8 cellular contexts compared by ENCODE assay signal in the genomic region with DNA sequence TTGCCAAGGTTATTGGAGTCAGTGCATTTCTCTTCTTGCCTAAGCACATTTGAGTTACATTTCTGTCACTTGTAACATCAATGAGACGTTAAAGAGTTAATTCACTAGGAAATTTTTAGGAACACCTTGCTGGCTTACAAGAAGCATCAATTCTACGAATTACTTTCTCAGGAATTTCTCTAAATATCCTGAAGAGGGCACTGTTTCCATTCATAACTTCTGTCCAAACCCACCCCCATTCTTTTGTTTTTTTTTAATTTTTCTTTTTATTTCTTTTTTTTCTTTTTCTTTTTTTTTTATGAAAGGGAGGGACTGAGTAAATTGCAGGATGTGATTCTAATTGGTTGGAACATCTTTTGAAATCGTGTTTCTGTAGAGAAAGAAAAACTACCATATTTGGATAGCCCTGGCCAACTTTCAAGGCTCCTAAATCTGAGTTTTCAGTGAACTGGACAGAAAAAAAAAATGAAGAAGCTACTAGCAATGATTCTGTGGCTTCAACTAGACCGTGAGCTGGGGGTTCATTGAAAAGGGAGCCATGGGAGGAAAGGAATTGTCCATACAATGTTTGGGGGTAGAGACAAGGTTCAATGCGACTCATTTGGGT.
DNase-seq lines count a peak whose midpoint lies in the region; ATAC-seq and TF ChIP-seq lines count a peak whose summit lies in the region.

No MANE protein-coding gene starts in this region.

- H3K27ac ChIP-seq in CD4-positive, alpha-beta T cell (ENCODE audit: low read depth, low read length), result no peak overlapping the region
- H3K27ac ChIP-seq in HEK293 (ENCODE audit: extremely low read depth, low read depth, low read length) (no peak overlapping the region), left lung (no peak overlapping the region)

- intact Hi-C loops in CD4-positive, alpha-beta T cell (cut with DNase I, micrococcal nuclease), result no loop called here
- intact Hi-C loops in left lung (cut with DNase I) (no loop called here), left colon (cut with DNase I, micrococcal nuclease) (no loop called here)

- DNase-seq in CD4-positive, alpha-beta T cell, result no peak
- DNase-seq in activated CD8-positive, alpha-beta T cell treated with anti-CD3 and anti-CD28 coated beads, Interleukin-2, amount 10 ng/mL, durations not matched to agents 7 days and 5 days, result no peak
- DNase-seq in left lung, result no peak
- no peak for DNase-seq in NCI-H1092 (lab: John Stamatoyannopoulos, UW)
- DNase-seq in left colon, result no peak

- H3K27ac Mint-ChIP-seq in CD4-positive, alpha-beta T cell, result peak overlapping the region; percentile 70
- H3K27ac Mint-ChIP-seq in activated CD8-positive, alpha-beta T cell treated with anti-CD3 and anti-CD28 coated beads, Interleukin-2, amount 10 ng/mL, durations not matched to agents 7 days and 5 days, result peak overlapping the region; percentile 55

- H3K4me3 ChIP-seq in HEK293 (ENCODE audit: low read depth, low read length), result no peak overlapping the region
- no peak overlapping the region for H3K4me3 ChIP-seq in left lung

- no peaks in the 10 kb centered on the region for H3K27me3 Mint-ChIP-seq in CD4-positive, alpha-beta T cell
- no peaks in the 10 kb centered on the region for H3K27me3 Mint-ChIP-seq in activated CD8-positive, alpha-beta T cell treated with anti-CD3 and anti-CD28 coated beads, Interleukin-2, amount 10 ng/mL, durations not matched to agents 7 days and 5 days (ENCODE audit: low read depth)

- H3K4me1 Mint-ChIP-seq in CD4-positive, alpha-beta T cell (ENCODE audit: low read depth), result no peaks in the 10 kb centered on the region
- H3K4me1 Mint-ChIP-seq in activated CD8-positive, alpha-beta T cell treated with anti-CD3 and anti-CD28 coated beads, Interleukin-2, amount 10 ng/mL, durations not matched to agents 7 days and 5 days (ENCODE audit: low read depth), result no peaks in the 10 kb centered on the region

- H3K27me3 ChIP-seq in CD4-positive, alpha-beta T cell (ENCODE audit: control insufficient read depth, insufficient read depth, low read length), result no peaks in the 10 kb centered on the region
- no peaks in the 10 kb centered on the region for H3K27me3 ChIP-seq in left lung

- CTCF ChIA-PET in CD4-positive, alpha-beta T cell (lab: Charles Lee), result no interaction called here
- CTCF ChIA-PET in HEK293 (lab: Yijun Ruan, JAX), result interaction anchor here (0.6 to 1.9 kb wide), 20 partner anchors 9 to 384 kb away, joined by 3 to 10 read pairs (median 4); no protein-coding TSS in a partner anchor
- CTCF ChIA-PET in activated CD8-positive, alpha-beta T cell treated with anti-CD3 and anti-CD28 coated beads, Interleukin-2, amount 10 ng/mL, durations not matched to agents 7 days and 5 days (lab: Charles Lee), result interaction anchor here (1.0 kb wide), 1 partner anchor 250 kb away, joined by 3 read pairs; no protein-coding TSS in a partner anchor

- H3K4me3 Mint-ChIP-seq in CD4-positive, alpha-beta T cell, result peak overlapping the region; percentile 80
- H3K4me3 Mint-ChIP-seq in activated CD8-positive, alpha-beta T cell treated with anti-CD3 and anti-CD28 coated beads, Interleukin-2, amount 10 ng/mL, durations not matched to agents 7 days and 5 days, result peak overlapping the region; percentile 69

- H3K36me3 Mint-ChIP-seq in CD4-positive, alpha-beta T cell (ENCODE audit: low read depth), result no peaks in the 10 kb centered on the region
- H3K36me3 Mint-ChIP-seq in activated CD8-positive, alpha-beta T cell treated with anti-CD3 and anti-CD28 coated beads, Interleukin-2, amount 10 ng/mL, durations not matched to agents 7 days and 5 days (ENCODE audit: low read depth), result no peaks in the 10 kb centered on the region

- no peaks in the 10 kb centered on the region for H3K9me3 Mint-ChIP-seq in CD4-positive, alpha-beta T cell
- no peaks in the 10 kb centered on the region for H3K9me3 Mint-ChIP-seq in activated CD8-positive, alpha-beta T cell treated with anti-CD3 and anti-CD28 coated beads, Interleukin-2, amount 10 ng/mL, durations not matched to agents 7 days and 5 days (ENCODE audit: insufficient read depth)

- H3K4me1 ChIP-seq in HEK293 (ENCODE audit: control insufficient read depth, insufficient read depth, low read length) (no peaks in the 10 kb centered on the region), left lung (no peaks in the 10 kb centered on the region)

- H3K36me3 ChIP-seq in HEK293 (ENCODE audit: control insufficient read depth in 2 of 2, insufficient read depth in 1 of 2, low read length in 2 of 2), result no peaks in the 10 kb centered on the region
- no peaks in the 10 kb centered on the region for H3K36me3 ChIP-seq in left lung

- no peak for ATAC-seq in CD4-positive, alpha-beta T cell (ENCODE audit: poor library complexity)
- ATAC-seq in activated CD8-positive, alpha-beta T cell treated with anti-CD3 and anti-CD28 coated beads, Interleukin-2, amount 10 ng/mL, durations not matched to agents 7 days and 5 days, result no peak
- ATAC-seq in left lung (peak; percentile 78), GM18858 (IDR thresholded peaks at IDR 0.05; ENCODE audit: unreplicated experiment) (no peak), left colon (no peak), HG02763 (IDR thresholded peaks at IDR 0.05; ENCODE audit: unreplicated experiment) (no peak)

- TF ChIP-seq CTCF in CD4-positive, alpha-beta T cell (IDR thresholded peaks at IDR 0.05), result no peak
- TF ChIP-seq CTCF in HEK293 (tag by site-specific recombination; IDR thresholded peaks at IDR 0.05) (no peak), left lung (IDR thresholded peaks at IDR 0.05) (peak; percentile 30 to 41)

- H3K9me3 ChIP-seq in CD4-positive, alpha-beta T cell (ENCODE audit: control insufficient read depth, low read length), result no peaks in the 10 kb centered on the region
- H3K9me3 ChIP-seq in HEK293 (ENCODE audit: control insufficient read depth, insufficient read depth, low read depth, low read length) (no peaks in the 10 kb centered on the region), left lung (no peaks in the 10 kb centered on the region)

- POLR2A ChIA-PET in CD4-positive, alpha-beta T cell (lab: Charles Lee), result no interaction called here
- POLR2A ChIA-PET in HEK293 (lab: Yijun Ruan, JAX), result no interaction called here
- POLR2A ChIA-PET in activated CD8-positive, alpha-beta T cell treated with anti-CD3 and anti-CD28 coated beads, Interleukin-2, amount 10 ng/mL, durations not matched to agents 7 days and 5 days (lab: Charles Lee), result no interaction called here

TF ChIP-seq in HEK293, 187 proteins besides CTCF, POLR2A, EP300 and RAD21:
- peak; percentile 75 for TF ChIP-seq ZNF654 (tag by site-specific recombination; IDR thresholded peaks at IDR 0.05; ENCODE audit: low read depth)
- TF ChIP-seq, protein P1, sequence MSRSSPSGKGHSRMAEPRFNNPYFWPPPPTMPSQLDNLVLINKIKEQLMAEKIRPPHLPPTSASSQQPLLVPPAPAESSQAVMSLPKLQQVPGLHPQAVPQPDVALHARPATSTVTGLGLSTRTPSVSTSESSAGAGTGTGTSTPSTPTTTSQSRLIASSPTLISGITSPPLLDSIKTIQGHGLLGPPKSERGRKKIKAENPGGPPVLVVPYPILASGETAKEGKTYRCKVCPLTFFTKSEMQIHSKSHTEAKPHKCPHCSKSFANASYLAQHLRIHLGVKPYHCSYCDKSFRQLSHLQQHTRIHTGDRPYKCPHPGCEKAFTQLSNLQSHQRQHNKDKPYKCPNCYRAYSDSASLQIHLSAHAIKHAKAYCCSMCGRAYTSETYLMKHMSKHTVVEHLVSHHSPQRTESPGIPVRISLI (tag by site-specific recombination; IDR thresholded peaks at IDR 0.05), result peak; percentile 46; the same call in 1 of the 2 replicates
- TF ChIP-seq KLF8 (tag by site-specific recombination; IDR thresholded peaks at IDR 0.05), result 0 out of 2 replicates have a peak, but pooled peaks have one; percentile 19
- no peak for TF ChIP-seq ZNF624 (tag by site-specific recombination; IDR thresholded peaks at IDR 0.05)

Comparison
In these comparisons a context has a peak if more than half of its experiments do, and no peak if none do; other contexts are left out.
1. CTCF ChIP-seq: peak in left lung (2 of 2); none in CD4-positive, alpha-beta T cell (single experiment) and HEK293 (single experiment).